Comparison of ENCODE assay signal across 10 cellular contexts in genomic region chr19:2043269-2043641, GRCh38. TPM values are rescaled to one million over a fixed set of nuclear protein-coding genes. Genes with fewer than 3 reads are reported as not detected.
DNase-seq lines count a peak whose midpoint lies in the region; ATAC-seq, FAIRE-seq and TF ChIP-seq lines count a peak whose summit lies in the region.
"Had no signal": no experiment of that assay in that cellular context is flagged by ENCODE, and none has a peak within 500 bp of the region (broad histone marks: within the 10 kb centered on the region; RNA-seq: fewer than 3 reads in every experiment).

No MANE protein-coding gene starts in this region.

- intact Hi-C loops in posterior vena cava (cut with DNase I) = no loop called here

- peaks cover 13% of the 10 kb centered on the region for H3K79me1 ChIP-seq in trophoblast cell (ENCODE audit: low read length)

- H3K79me2 ChIP-seq in OCI-LY1 (ENCODE audit: insufficient read depth, low read length) (no peaks in the 10 kb centered on the region), trophoblast cell (ENCODE audit: control insufficient read depth, insufficient read depth, low read length, poor library complexity) (peaks cover 4% of the 10 kb centered on the region)

- H3K4me1 ChIP-seq in A549 (peaks cover 84% of the 10 kb centered on the region), OCI-LY1 (ENCODE audit: insufficient read depth, low read length, severe bottlenecking) (peaks cover 60% of the 10 kb centered on the region), duodenal mucosa (ENCODE audit: control insufficient read depth in 1 of 2, insufficient read depth in 2 of 2, low read length in 2 of 2) (peaks cover 58 to 65% of the 10 kb centered on the region in 2 donors), trophoblast cell (ENCODE audit: control insufficient read depth in 1 of 2, insufficient read depth in 2 of 2, low read length in 2 of 2) (peaks cover 17 to 20% of the 10 kb centered on the region in 2 experiments)

- no peak for TF ChIP-seq POLR2A in A549 (IDR thresholded peaks at IDR 0.05; ENCODE audit: low read length)

- H3K4me3 ChIP-seq in A549 (no peak overlapping the region), OCI-LY1 (ENCODE audit: low read depth, low read length, poor library complexity, severe bottlenecking) (no peak overlapping the region), duodenal mucosa (ENCODE audit: low read depth in 1 of 2, low read length in 2 of 2) (no peak overlapping the region), trophoblast cell (ENCODE audit: low read depth, low read length) (no peak overlapping the region)

- peak overlapping the region; percentile 96 to 100; a peak in 5 of 6 replicates for H3K27ac ChIP-seq in A549
- H3K27ac ChIP-seq in OCI-LY1 (ENCODE audit: low read depth, low read length, poor library complexity, severe bottlenecking) = peak overlapping the region; percentile 95
- peak overlapping the region; percentile 96 for H3K27ac ChIP-seq in duodenal mucosa (ENCODE audit: low read depth, low read length)
- no peak overlapping the region for H3K27ac ChIP-seq in trophoblast cell (ENCODE audit: low read depth, low read length)

- H3K9ac ChIP-seq in OCI-LY1 (ENCODE audit: low read length) (no peak overlapping the region; the same call in 1 of the 2 replicates), duodenal mucosa (ENCODE audit: low read depth in 1 of 2, low read length in 2 of 2) (peak overlapping the region; percentile 75 to 76), trophoblast cell (ENCODE audit: low read length) (no peak overlapping the region)

- CTCF ChIA-PET in A549 (lab: Yijun Ruan, JAX) = interaction anchor here (0.8 to 7.0 kb wide), 5 partner anchors 8 to 97 kb away, joined by 3 to 54 read pairs (median 4); partner anchors contain the start of gene MKNK2

- TF ChIP-seq RAD21 in A549 (conservative IDR thresholded peaks at IDR 0.05 in 1 of 2, IDR thresholded peaks at IDR 0.05 in 1 of 2) = no peak

- no peak overlapping the region for H2AK5ac ChIP-seq in trophoblast cell (ENCODE audit: low read length)

- no peak overlapping the region for H4K91ac ChIP-seq in trophoblast cell (ENCODE audit: low read depth, low read length)

- H3K9me2 ChIP-seq in OCI-LY1 (ENCODE audit: low read depth, low read length) = no peaks in the 10 kb centered on the region

- no peak for FAIRE-seq in A549 (lab: Jason Lieb, UNC)

- peak overlapping the region; percentile 62 for H3K4me3 Mint-ChIP-seq in neural crest cell

- H2AFZ ChIP-seq in OCI-LY1 (ENCODE audit: low read length) (no peak overlapping the region), trophoblast cell (ENCODE audit: insufficient read depth, low read length, poor library complexity) (no peak overlapping the region)

- H3K36me3 ChIP-seq in OCI-LY1 (ENCODE audit: insufficient read depth, low read length) (peaks cover 47% of the 10 kb centered on the region), duodenal mucosa (ENCODE audit: control insufficient read depth in 1 of 2, insufficient read depth in 2 of 2, low read length in 2 of 2) (peaks cover 34 to 63% of the 10 kb centered on the region in 2 donors), trophoblast cell (ENCODE audit: control insufficient read depth in 1 of 2, insufficient read depth in 2 of 2, low read length in 2 of 2) (peaks cover 78 to 80% of the 10 kb centered on the region in 2 experiments)

- H3K14ac ChIP-seq in trophoblast cell (ENCODE audit: low read length) = no peak overlapping the region

- H3K27ac Mint-ChIP-seq in neural crest cell (ENCODE audit: unreplicated experiment) = no peak overlapping the region

- H3F3A ChIP-seq in OCI-LY1 (ENCODE audit: insufficient read depth, low read length) = no peaks in the 10 kb centered on the region

- H2BK12ac ChIP-seq in trophoblast cell (ENCODE audit: low read length) = no peak overlapping the region

- no peak overlapping the region for H2BK5ac ChIP-seq in trophoblast cell (ENCODE audit: low read depth, low read length, poor library complexity)

- no peak overlapping the region for H3K23ac ChIP-seq in trophoblast cell (ENCODE audit: low read length)

- no peaks in the 10 kb centered on the region for H3K9me3 ChIP-seq in A549
- H3K9me3 ChIP-seq in OCI-LY1 (ENCODE audit: low read length) = no peaks in the 10 kb centered on the region
- H3K9me3 ChIP-seq in duodenal mucosa (ENCODE audit: control insufficient read depth in 1 of 2, low read length in 2 of 2) = no peaks in the 10 kb centered on the region
- peaks cover 1% of the 10 kb centered on the region for H3K9me3 ChIP-seq in trophoblast cell (ENCODE audit: insufficient read depth, low read depth, low read length)

- H3K4me1 Mint-ChIP-seq in neural crest cell = no peaks in the 10 kb centered on the region

- no peak overlapping the region for H2BK120ac ChIP-seq in trophoblast cell (ENCODE audit: insufficient read depth, low read length, poor library complexity)

- no peak overlapping the region for H4K12ac ChIP-seq in trophoblast cell (ENCODE audit: low read depth, low read length)

- no peak for TF ChIP-seq EP300 in A549 (IDR thresholded peaks at IDR 0.05)

- H3K4ac ChIP-seq in trophoblast cell (ENCODE audit: low read depth, low read length) = no peak overlapping the region

- H3K27me3 Mint-ChIP-seq in neural crest cell (ENCODE audit: low read depth) = no peaks in the 10 kb centered on the region

- no peaks in the 10 kb centered on the region for H4K20me1 ChIP-seq in OCI-LY1 (ENCODE audit: insufficient read depth, low read length)

- ATAC-seq in A549 (no peak), GM18858 (IDR thresholded peaks at IDR 0.05; ENCODE audit: unreplicated experiment) (no peak)
- ATAC-seq: PC-3 had no signal

- H3K18ac ChIP-seq in trophoblast cell (ENCODE audit: low read length) = no peak overlapping the region

- POLR2A ChIA-PET in A549 (lab: Yijun Ruan, JAX) = interaction anchor here (2.0 kb wide), 1 partner anchor 8 kb away, joined by 12 read pairs; the partner anchor contains the start of gene MKNK2

- H3K27me3 ChIP-seq in OCI-LY1 (ENCODE audit: insufficient read depth, low read length) = no peaks in the 10 kb centered on the region
- H3K27me3 ChIP-seq in duodenal mucosa (ENCODE audit: control insufficient read depth in 1 of 2, insufficient read depth in 2 of 2, low read length in 2 of 2) = no peaks in the 10 kb centered on the region
- no peaks in the 10 kb centered on the region for H3K27me3 ChIP-seq in trophoblast cell (ENCODE audit: insufficient read depth, low read length)

- H3K4me2 ChIP-seq in A549 = peak overlapping the region; percentile 95; the same call in 2 of the 3 replicates
- H3K4me2 ChIP-seq in OCI-LY1 (ENCODE audit: low read length) = peak overlapping the region; percentile 71; the same call in 1 of the 2 replicates
- no peak overlapping the region for H3K4me2 ChIP-seq in trophoblast cell (ENCODE audit: low read length)

- H3K36me3 Mint-ChIP-seq in neural crest cell (ENCODE audit: low read depth) = no peaks in the 10 kb centered on the region

- TF ChIP-seq CTCF in A549 (IDR thresholded peaks at IDR 0.05) (no peak), OCI-LY1 (IDR thresholded peaks at IDR 0.05; ENCODE audit: low read length) (no peak), neural crest cell (conservative IDR thresholded peaks at IDR 0.05) (no peak)

- DNase-seq in A549 (ENCODE audit: low read depth in 1 of 2, low spot score in 1 of 2) (no peak), neural crest cell (ENCODE audit: low read depth, low spot score) (no peak), trophoblast cell (no peak), posterior vena cava (ENCODE audit: low spot score) (no peak)
- DNase-seq in stimulated activated CD4-positive, alpha-beta T cell treated with anti-CD3 and anti-CD28 coated beads, Interleukin-4, amount 100 ng/mL, for 1 hour = no peak
- DNase-seq: COR-L47, PC-3 had no signal

- H4K8ac ChIP-seq in trophoblast cell (ENCODE audit: low read depth, low read length) = no peak overlapping the region

- H3K9me3 Mint-ChIP-seq in neural crest cell = no peaks in the 10 kb centered on the region

- 74% methylated on average over 6 of the region's 8 CpGs for whole genome bisulfite sequencing in A549 (ENCODE audit: missing lambda C conversion rate)
- WGBS in trophoblast cell (ENCODE audit: extremely low coverage, insufficient coverage, insufficient read length) = no CpG with 5 or more reads among the region's 8 CpGs

TF ChIP-seq in A549, 52 proteins besides CTCF, POLR2A, EP300 and RAD21 (continues in another document):
- no peak for TF ChIP-seq ZFP36 (IDR thresholded peaks at IDR 0.05; ENCODE audit: borderline replicate concordance, partially characterized antibody)

RNA-seq across cellular contexts. Expression of gene MKNK2, which starts 7.8 kb away (rescaled TPM):
- polyA plus RNA-seq in A549 (2011; rRNA removed) (56.7 and 58.4 TPM in 2 replicates), A549 (2017; fragmentation: RNase III; extraction: RNeasy Plus Mini Kit Qiagen cat#74134 plus additional on column Dnase treatment) (38.8 to 55.4 TPM (median 48.3 TPM) in 3 replicates)
- 63.4 and 81.9 TPM in 2 replicates for polyA plus RNA-seq in A549 (2012; cell fraction: cytosol; rRNA removed)
- 83.4 and 134 TPM in 2 replicates for polyA plus RNA-seq in A549 (2012; cell fraction: nucleus; rRNA removed)
- 63.9 and 84.8 TPM in 2 replicates for polyA minus RNA-seq in A549 (2011; rRNA and poly(A)+ RNA removed)
- total RNA-seq in neural crest cell (115 and 123 TPM in 2 replicates), posterior vena cava (100 to 1,000 TPM in 1 of 2 donors, 10 to 100 TPM in 1; 99.6 to 126 TPM)
- 339 and 368 TPM in 2 replicates for polyA plus RNA-seq in trophoblast cell (2013)

RNA-seq across cellular contexts. Expression of gene BTBD2, which starts 27.7 kb away (rescaled TPM):
- polyA plus RNA-seq in A549 (2011; rRNA removed) (16.3 and 19.0 TPM in 2 replicates), A549 (2017; fragmentation: RNase III; extraction: RNeasy Plus Mini Kit Qiagen cat#74134 plus additional on column Dnase treatment) (26.7 to 32.7 TPM (median 29.6 TPM) in 3 replicates)
- 39.6 and 61.5 TPM in 2 replicates for polyA plus RNA-seq in A549 (2012; cell fraction: cytosol; rRNA removed)
- polyA plus RNA-seq in A549 (2012; cell fraction: nucleus; rRNA removed) = 66.3 and 81.5 TPM in 2 replicates
- 15.0 and 36.0 TPM in 2 replicates for polyA minus RNA-seq in A549 (2011; rRNA and poly(A)+ RNA removed)
- total RNA-seq in neural crest cell (138 and 142 TPM in 2 replicates), posterior vena cava (10 to 100 TPM; 44.6 to 52.1 TPM)
- polyA plus RNA-seq in trophoblast cell (2013) = 43.8 and 44.5 TPM in 2 replicates

RNA-seq across cellular contexts. Expression of gene MOB3A, which starts 52.9 kb away (rescaled TPM):
- polyA plus RNA-seq in A549 (2011; rRNA removed) = 10.9 and 12.9 TPM in 2 replicates
- 10.9 and 17.2 TPM in 2 replicates for polyA plus RNA-seq in A549 (2012; cell fraction: cytosol; rRNA removed)
- 13.7 and 18.2 TPM in 2 replicates for polyA plus RNA-seq in A549 (2012; cell fraction: nucleus; rRNA removed)
- 8.4 to 9.1 TPM (median 8.7 TPM) in 3 replicates for polyA plus RNA-seq in A549 (2017; fragmentation: RNase III; extraction: RNeasy Plus Mini Kit Qiagen cat#74134 plus additional on column Dnase treatment)
- polyA minus RNA-seq in A549 (2011; rRNA and poly(A)+ RNA removed) = 19.7 and 26.2 TPM in 2 replicates
- 40.0 and 42.1 TPM in 2 replicates for total RNA-seq in neural crest cell
- 34.5 and 34.8 TPM in 2 replicates for polyA plus RNA-seq in trophoblast cell (2013)
- total RNA-seq in posterior vena cava = 10 to 100 TPM; 55.8 to 57.1 TPM

RNA-seq across cellular contexts. Expression of gene IZUMO4, which starts 53.5 kb away (rescaled TPM):
- 0.36 and 0.70 TPM in 2 replicates for polyA plus RNA-seq in A549 (2011; rRNA removed)
- polyA plus RNA-seq in A549 (2012; cell fraction: cytosol; rRNA removed) = 0.29 and 0.32 TPM in 2 replicates
- polyA plus RNA-seq in A549 (2012; cell fraction: nucleus; rRNA removed) = 7.6 and 8.6 TPM in 2 replicates
- polyA plus RNA-seq in A549 (2017; fragmentation: RNase III; extraction: RNeasy Plus Mini Kit Qiagen cat#74134 plus additional on column Dnase treatment) = 1.0 to 1.8 TPM (median 1.0 TPM) in 3 replicates
- polyA minus RNA-seq in A549 (2011; rRNA and poly(A)+ RNA removed) = 0.33 and 0.44 TPM in 2 replicates
- 5.5 and 5.6 TPM in 2 replicates for total RNA-seq in neural crest cell
- 1.2 and 1.5 TPM in 2 replicates for polyA plus RNA-seq in trophoblast cell (2013)
- 1 to 10 TPM in 1 of 2 donors, under 1 TPM in 1; 0.90 to 2.4 TPM for total RNA-seq in posterior vena cava

Comparison
In these comparisons a context has a peak if more than half of its experiments do, and no peak if none do; other contexts are left out.
1. H3K9ac ChIP-seq: peak in duodenal mucosa (2 of 2); none in OCI-LY1 (single experiment) and trophoblast cell (single experiment).